Comparison of ENCODE assay signal across 23 cellular contexts in genomic region chr1:10195570-10195969, GRCh38. TPM values are rescaled to one million over a fixed set of nuclear protein-coding genes. Genes with fewer than 3 reads are reported as not detected.
DNase-seq lines count a peak whose midpoint lies in the region; ATAC-seq and TF ChIP-seq lines count a peak whose summit lies in the region.
"Had no signal": no experiment of that assay in that cellular context is flagged by ENCODE, and none has a peak within 500 bp of the region (broad histone marks: within the 10 kb centered on the region; RNA-seq: fewer than 3 reads in every experiment).

No MANE protein-coding gene starts in this region.

- H3K36me3 Mint-ChIP-seq in CD14-positive monocyte, result no peaks in the 10 kb centered on the region
- H3K36me3 Mint-ChIP-seq: WTC11 had no signal

- H3K79me2 ChIP-seq in trophoblast cell (ENCODE audit: control insufficient read depth, insufficient read depth, low read length, poor library complexity), result no peaks in the 10 kb centered on the region

- H3K23ac ChIP-seq in trophoblast cell (ENCODE audit: low read length), result no peak overlapping the region

- peaks cover 6 to 12% (median 11%) of the 10 kb centered on the region in 3 donors for H3K27me3 Mint-ChIP-seq in CD14-positive monocyte (ENCODE audit: low read depth in 3 of 3)

- H3K9me3 ChIP-seq in MG63 (no peaks in the 10 kb centered on the region), trophoblast cell (ENCODE audit: insufficient read depth, low read depth, low read length) (no peaks in the 10 kb centered on the region)

- H3K79me1 ChIP-seq in trophoblast cell (ENCODE audit: low read length), result no peaks in the 10 kb centered on the region

- H3K4me3 ChIP-seq in MG63, result no peak overlapping the region
- H3K4me3 ChIP-seq in choroid plexus epithelial cell (ENCODE audit: low read depth, low read length), result no peak overlapping the region
- H3K4me3 ChIP-seq in trophoblast cell (ENCODE audit: low read depth, low read length), result no peak overlapping the region
- H3K4me3 ChIP-seq: GM23338 had no signal

- no peak overlapping the region for H3K27ac ChIP-seq in trophoblast cell (ENCODE audit: low read depth, low read length)
- H3K27ac ChIP-seq: HL-60 had no signal

- no peak overlapping the region for H3K18ac ChIP-seq in trophoblast cell (ENCODE audit: low read length)

- H3K4me2 ChIP-seq in trophoblast cell (ENCODE audit: low read length), result no peak overlapping the region
- H3K4me2 ChIP-seq: GM23338 had no signal

- no peak overlapping the region for H3K27ac Mint-ChIP-seq in CD14-positive monocyte
- H3K27ac Mint-ChIP-seq: effector memory CD8-positive, alpha-beta T cell; GM23338; T-helper 1 cell treated with Interleukin-12 subunit alpha and Interleukin-12 subunit beta and Interleukin-4 antibody, amounts not matched to agents 30 μg/mL and 1 μg/mL, for 36 hours; WTC11 had no signal

- no peak for ATAC-seq in HG03139 (IDR thresholded peaks at IDR 0.05; ENCODE audit: unreplicated experiment)
- no peak for ATAC-seq in HG03039 (IDR thresholded peaks at IDR 0.05; ENCODE audit: unreplicated experiment)
- ATAC-seq: effector memory CD8-positive, alpha-beta T cell; GM23338; left ventricle myocardium superior; sciatic nerve; WTC11 had no signal

- no peak overlapping the region for H2BK12ac ChIP-seq in trophoblast cell (ENCODE audit: low read length)

- H4K12ac ChIP-seq in trophoblast cell (ENCODE audit: low read depth, low read length), result no peak overlapping the region

- H3K4ac ChIP-seq in trophoblast cell (ENCODE audit: low read depth, low read length), result no peak overlapping the region

- H3K4me1 Mint-ChIP-seq in CD14-positive monocyte, result peaks cover 5% of the 10 kb centered on the region

- H3K9me3 Mint-ChIP-seq in CD14-positive monocyte, result peaks cover 0 to 5% (median 0%) of the 10 kb centered on the region in 7 donors
- H3K9me3 Mint-ChIP-seq: effector memory CD8-positive, alpha-beta T cell; GM23338; T-helper 1 cell treated with Interleukin-12 subunit alpha and Interleukin-12 subunit beta and Interleukin-4 antibody, amounts not matched to agents 30 μg/mL and 1 μg/mL, for 36 hours; WTC11 had no signal

- TF ChIP-seq CTCF in choroid plexus epithelial cell (conservative IDR thresholded peaks at IDR 0.05; ENCODE audit: low read depth, low read length) (no peak), CD14-positive monocyte (IDR thresholded peaks at IDR 0.05) (no peak)

- DNase-seq in EH (ENCODE audit: low read depth) (peak; percentile 63), MG63 (peak; percentile 51), choroid plexus epithelial cell (ENCODE audit: low read depth) (peak; percentile 61), trophoblast cell (peak; percentile 82 to 90), NCI-H526 (lab: John Stamatoyannopoulos, UW) (no peak), CD14-positive monocyte (ENCODE audit: low spot score) (no peak)
- DNase-seq: activated CD8-positive, alpha-beta memory T cell treated with anti-CD3 and anti-CD28 coated beads for 24 hours; COR-L47; effector memory CD8-positive, alpha-beta T cell; GDM1; Karpas-422; left ventricle myocardium superior; NCI-H1694; NCI-H345; SHP77 treated with DMSO at 0.1 percent for 48 hours; stimulated activated CD4-positive, alpha-beta T cell treated with anti-CD3 and anti-CD28 coated beads, Interleukin-1b, Interleukin-23, amount 100 ng/mL, for 48 hours had no signal

- H3K4me3 Mint-ChIP-seq in CD14-positive monocyte, result no peak overlapping the region
- H3K4me3 Mint-ChIP-seq: effector memory CD8-positive, alpha-beta T cell; GM23338; T-helper 1 cell treated with Interleukin-12 subunit alpha and Interleukin-12 subunit beta and Interleukin-4 antibody, amounts not matched to agents 30 μg/mL and 1 μg/mL, for 36 hours; WTC11 had no signal

- no peak overlapping the region for H3K9ac ChIP-seq in trophoblast cell (ENCODE audit: low read length)

- H3K36me3 ChIP-seq in MG63, result no peaks in the 10 kb centered on the region
- H3K36me3 ChIP-seq in trophoblast cell (ENCODE audit: control insufficient read depth in 1 of 2, insufficient read depth in 2 of 2, low read length in 2 of 2), result no peaks in the 10 kb centered on the region

- no peak overlapping the region for H4K8ac ChIP-seq in trophoblast cell (ENCODE audit: low read depth, low read length)

- no peak overlapping the region for H2BK5ac ChIP-seq in trophoblast cell (ENCODE audit: low read depth, low read length, poor library complexity)

- no peak overlapping the region for H3K14ac ChIP-seq in trophoblast cell (ENCODE audit: low read length)

- no peak overlapping the region for H4K91ac ChIP-seq in trophoblast cell (ENCODE audit: low read depth, low read length)

- H2AK5ac ChIP-seq in trophoblast cell (ENCODE audit: low read length), result no peak overlapping the region

- intact Hi-C loops in CD14-positive monocyte (cut with micrococcal nuclease), result no loop called here

- H2BK120ac ChIP-seq in trophoblast cell (ENCODE audit: insufficient read depth, low read length, poor library complexity), result no peak overlapping the region

- no peak overlapping the region for H2AFZ ChIP-seq in trophoblast cell (ENCODE audit: insufficient read depth, low read length, poor library complexity)
- H2AFZ ChIP-seq: GM23338 had no signal

- no CpG with 5 or more reads among the region's 6 CpGs for WGBS in trophoblast cell (ENCODE audit: extremely low coverage, insufficient coverage, insufficient read length)

- H3K4me1 ChIP-seq in trophoblast cell (ENCODE audit: control insufficient read depth in 1 of 2, insufficient read depth in 2 of 2, low read length in 2 of 2), result peaks cover 2 to 3% of the 10 kb centered on the region in 2 experiments

- no peaks in the 10 kb centered on the region for H3K27me3 ChIP-seq in MG63
- H3K27me3 ChIP-seq in trophoblast cell (ENCODE audit: insufficient read depth, low read length), result no peaks in the 10 kb centered on the region

RNA-seq across cellular contexts. Expression of gene KIF1B, which starts 14.8 kb away (rescaled TPM):
- total RNA-seq in MG63 (2014; rRNA removed; shearing (Covaris generic); ENCODE audit: low replicate concordance), result 18.1 and 25.7 TPM in 2 replicates
- polyA plus RNA-seq in trophoblast cell (2013), result 22.7 and 23.1 TPM in 2 replicates
- 1 to 10 TPM; 3.0 to 3.3 TPM for polyA plus RNA-seq in CD14-positive monocyte

Comparison
In these comparisons a context has a peak if more than half of its experiments do, and no peak if none do; other contexts are left out.
1. DNase-seq: peak in EH (single experiment), MG63 (single experiment), choroid plexus epithelial cell (single experiment) and trophoblast cell (2 of 2); none in NCI-H526 (0 of 2) and CD14-positive monocyte (single experiment).